Comparison of ENCODE assay signal across 22 cellular contexts in the genomic region with DNA sequence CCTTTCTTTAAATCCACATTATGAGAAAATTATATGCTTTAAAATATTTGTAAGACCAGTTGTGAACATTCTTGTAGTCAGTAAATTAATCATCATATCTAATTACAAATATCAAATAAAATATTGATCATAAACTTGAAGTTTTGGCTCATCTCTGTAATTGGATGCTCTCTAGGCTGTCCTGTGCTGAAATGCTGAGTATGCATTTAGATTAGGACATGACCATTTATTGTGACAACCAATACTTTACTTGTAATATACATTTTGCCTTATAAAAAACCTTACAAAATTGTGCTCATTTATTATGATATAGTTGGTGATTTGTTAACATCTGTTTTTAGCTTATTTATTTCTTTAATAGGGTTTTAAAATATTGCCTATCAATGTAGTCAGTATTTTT.
"Had no signal": no experiment of that assay in that cellular context is flagged by ENCODE, and none has a peak within 500 bp of the region (broad histone marks: within the 10 kb centered on the region; RNA-seq: fewer than 3 reads in every experiment).

No MANE protein-coding gene starts in this region.

- ATAC-seq: natural killer cell; sciatic nerve; stimulated activated effector memory CD8-positive, alpha-beta T cell treated with anti-CD3 and anti-CD28 coated beads, Interleukin-12 subunit alpha, Interleukin-12 subunit beta, amount 100 ng/mL, for 72 hours had no signal

- H2AFZ ChIP-seq: neural progenitor cell, parathyroid adenoma had no signal

- DNase-seq: hippocampal formation; left ventricle myocardium inferior; mesendoderm; naive B cell; natural killer cell; nephron progenitor cell; occipital lobe; spleen; stimulated activated CD4-positive, alpha-beta T cell treated with anti-CD3 and anti-CD28 coated beads, Interleukin-4, amount 100 ng/mL, for 24 hours; stimulated activated naive CD4-positive, alpha-beta T cell; tibial artery; uterus had no signal

- H3K9me3 ChIP-seq: left ventricle myocardium inferior, neutrophil, right atrium auricular region, spleen, suprapubic skin, thoracic aorta, tibial artery, uterus had no signal

- H3K79me2 ChIP-seq: parathyroid adenoma had no signal

- H3K36me3 ChIP-seq: left ventricle myocardium inferior, neural progenitor cell, neutrophil, right atrium auricular region, spleen, suprapubic skin, thoracic aorta, tibial artery, uterus had no signal

- H3K27me3 ChIP-seq: neural progenitor cell, neutrophil, right atrium auricular region, spleen, suprapubic skin, tibial artery, uterus had no signal

- H3K4me3 ChIP-seq: left ventricle myocardium inferior, lung, neural progenitor cell, right atrium auricular region, skin epidermis, spleen, suprapubic skin, thoracic aorta, tibial artery, uterus had no signal

- H3K9ac ChIP-seq: neural progenitor cell, parathyroid adenoma had no signal

- H3K4me2 ChIP-seq: neural progenitor cell had no signal

- H3K27ac ChIP-seq: left ventricle myocardium inferior, neural progenitor cell, neutrophil, parathyroid adenoma, right atrium auricular region, skin epidermis, spleen, suprapubic skin, thoracic aorta, tibial artery, uterus had no signal

- H3K4me1 ChIP-seq: left ventricle myocardium inferior, neural progenitor cell, parathyroid adenoma, right atrium auricular region, spleen, suprapubic skin, tibial artery, uterus had no signal
